25 cellular contexts compared by ENCODE assay signal in the genomic region with DNA sequence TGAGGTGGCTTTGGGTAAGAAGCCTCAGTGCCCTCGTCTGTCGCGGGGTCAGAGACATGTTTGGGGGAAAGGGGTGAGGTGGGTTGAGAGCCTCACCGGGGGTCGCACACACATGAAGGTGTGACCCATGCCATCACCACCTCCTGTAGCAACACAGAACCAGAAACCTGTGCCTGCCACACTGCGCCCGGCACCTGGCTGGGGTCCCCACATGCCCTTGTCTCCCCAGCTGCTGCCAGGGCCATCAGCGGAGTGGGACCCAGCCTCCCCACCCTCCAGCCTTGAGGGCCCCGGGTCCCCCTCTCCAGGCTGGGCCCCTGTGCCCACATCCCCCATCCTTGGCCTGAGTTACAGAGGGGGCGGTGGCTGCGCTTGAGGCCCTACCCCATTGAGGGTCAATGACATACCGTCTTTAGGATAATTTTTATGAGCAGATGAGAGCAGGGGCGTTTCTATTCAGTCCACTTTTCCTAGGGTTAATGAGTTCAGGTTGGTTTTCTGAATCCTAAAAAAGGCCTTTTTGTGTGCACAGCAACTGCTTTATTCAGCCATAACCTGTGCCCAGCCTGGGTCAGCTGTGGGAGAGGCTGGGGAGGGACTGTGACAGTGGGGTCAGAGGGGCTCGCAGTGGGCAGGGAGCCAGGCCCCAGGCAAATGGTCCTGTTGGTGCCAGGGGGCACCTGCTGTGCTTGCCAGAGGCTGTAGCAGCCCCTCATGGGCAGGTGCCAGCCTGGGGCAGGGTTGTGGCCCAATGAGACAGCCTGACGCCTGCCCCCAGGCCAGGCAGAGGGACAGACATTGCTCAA. TPM values are rescaled to one million over a fixed set of nuclear protein-coding genes. Genes with fewer than 3 reads are reported as not detected.
"Had no signal": no experiment of that assay in that cellular context is flagged by ENCODE, and none has a peak within 500 bp of the region (broad histone marks: within the 10 kb centered on the region; RNA-seq: fewer than 3 reads in every experiment).

No MANE protein-coding gene starts in this region.

- ATAC-seq: naive thymus-derived CD8-positive, alpha-beta T cell; right cardiac atrium; stimulated activated effector memory CD8-positive, alpha-beta T cell treated with anti-CD3 and anti-CD28 coated beads, Interleukin-12 subunit alpha, Interleukin-12 subunit beta, amount 100 ng/mL, for 72 hours had no signal

- H3K36me3 ChIP-seq: left ventricle myocardium inferior, neutrophil, prostate gland, sigmoid colon, spleen, suprapubic skin, thoracic aorta, tibial artery, vagina had no signal

- H3K9me3 Mint-ChIP-seq: memory B cell; nephron; stimulated activated effector memory CD8-positive, alpha-beta T cell treated with anti-CD3 and anti-CD28 coated beads, Interleukin-12 subunit alpha, Interleukin-12 subunit beta, amount 100 ng/mL, for 72 hours; stimulated activated naive CD8-positive, alpha-beta T cell treated with anti-CD3 and anti-CD28 coated beads, Interleukin-15, Interleukin-2, amounts not matched to agents 100 ng/mL and 50 ng/mL, for 24 hours; type B pancreatic cell had no signal

- H3K4me3 ChIP-seq: hepatocyte, left ventricle myocardium inferior, prostate gland, sigmoid colon, spleen, suprapubic skin, thoracic aorta, tibial artery, vagina had no signal

- H3K27me3 Mint-ChIP-seq: stimulated activated naive CD8-positive, alpha-beta T cell treated with anti-CD3 and anti-CD28 coated beads, Interleukin-15, Interleukin-2, amounts not matched to agents 100 ng/mL and 50 ng/mL, for 24 hours had no signal

- H3K4me1 ChIP-seq: left ventricle myocardium inferior, prostate gland, sigmoid colon, spleen, suprapubic skin, tibial artery, vagina had no signal

- H3K4me2 ChIP-seq: hepatocyte had no signal

- H3K27ac ChIP-seq: hepatocyte, left ventricle myocardium inferior, neutrophil, prostate gland, sigmoid colon, spleen, suprapubic skin, thoracic aorta, tibial artery, vagina had no signal

- DNase-seq: islet precursor cell; left ventricle myocardium inferior; naive thymus-derived CD8-positive, alpha-beta T cell; occipital lobe; retina; sigmoid colon; small intestine; spleen; stimulated activated CD4-positive, alpha-beta T cell treated with anti-CD3 and anti-CD28 coated beads, Interleukin-4, amount 100 ng/mL, for 24 hours; stimulated activated naive CD4-positive, alpha-beta T cell; tibial artery had no signal

- H3K36me3 Mint-ChIP-seq: memory B cell; naive thymus-derived CD8-positive, alpha-beta T cell; stimulated activated effector memory CD8-positive, alpha-beta T cell treated with anti-CD3 and anti-CD28 coated beads, Interleukin-12 subunit alpha, Interleukin-12 subunit beta, amount 100 ng/mL, for 72 hours; type B pancreatic cell had no signal

- H2AFZ ChIP-seq: hepatocyte had no signal

- H3K4me1 Mint-ChIP-seq: memory B cell; nephron; stimulated activated effector memory CD8-positive, alpha-beta T cell treated with anti-CD3 and anti-CD28 coated beads, Interleukin-12 subunit alpha, Interleukin-12 subunit beta, amount 100 ng/mL, for 72 hours had no signal

- H3K27ac Mint-ChIP-seq: memory B cell; nephron; stimulated activated effector memory CD8-positive, alpha-beta T cell treated with anti-CD3 and anti-CD28 coated beads, Interleukin-12 subunit alpha, Interleukin-12 subunit beta, amount 100 ng/mL, for 72 hours; stimulated activated naive CD8-positive, alpha-beta T cell treated with anti-CD3 and anti-CD28 coated beads, Interleukin-15, Interleukin-2, amounts not matched to agents 100 ng/mL and 50 ng/mL, for 24 hours; type B pancreatic cell had no signal

- H3K27me3 ChIP-seq: sigmoid colon, spleen, suprapubic skin, tibial artery, vagina had no signal

- H3K9me3 ChIP-seq: neutrophil, prostate gland, sigmoid colon, thoracic aorta, tibial artery, vagina had no signal

- H3K79me2 ChIP-seq: hepatocyte had no signal

- H3K4me3 Mint-ChIP-seq: memory B cell; naive thymus-derived CD8-positive, alpha-beta T cell; nephron; stimulated activated effector memory CD8-positive, alpha-beta T cell treated with anti-CD3 and anti-CD28 coated beads, Interleukin-12 subunit alpha, Interleukin-12 subunit beta, amount 100 ng/mL, for 72 hours; stimulated activated naive CD8-positive, alpha-beta T cell treated with anti-CD3 and anti-CD28 coated beads, Interleukin-15, Interleukin-2, amounts not matched to agents 100 ng/mL and 50 ng/mL, for 24 hours; type B pancreatic cell had no signal

RNA-seq across cellular contexts. Expression of gene APCDD1L, which starts 19.4 kb away (rescaled TPM):
- total RNA-seq: lung microvascular endothelial cell; naive thymus-derived CD8-positive, alpha-beta T cell; neural crest cell; occipital lobe had no signal
- polyA plus RNA-seq: hepatocyte had no signal
